In the genomic region with DNA sequence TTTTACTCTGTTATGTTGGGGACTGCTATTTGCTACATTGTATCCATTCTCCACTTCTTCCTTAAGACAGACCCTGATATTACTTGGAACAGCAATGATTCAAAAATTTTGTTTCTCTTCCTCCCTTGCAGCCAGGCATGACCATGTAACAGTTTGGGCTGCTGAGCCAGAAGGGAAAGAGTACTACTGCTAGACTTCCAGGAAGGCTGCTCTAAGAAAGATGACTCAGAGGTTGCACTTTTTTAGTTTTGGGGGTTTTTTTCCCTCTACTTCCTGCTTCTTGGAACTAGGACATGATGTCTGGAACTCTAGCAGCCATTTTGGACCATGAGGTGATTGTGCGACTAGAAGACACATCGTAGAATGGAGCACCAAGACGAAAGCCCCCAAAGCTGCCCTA, we compare ENCODE assay signal across 29 cellular contexts. TPM values are rescaled to one million over a fixed set of nuclear protein-coding genes. Genes with fewer than 3 reads are reported as not detected.
"Had no signal": no experiment of that assay in that cellular context is flagged by ENCODE, and none has a peak within 500 bp of the region (broad histone marks: within the 10 kb centered on the region; RNA-seq: fewer than 3 reads in every experiment).

No MANE protein-coding gene starts in this region.

- H3K9me3 ChIP-seq: adrenal gland, esophagus muscularis mucosa had no signal

- H2AFZ ChIP-seq: hepatocyte had no signal

- DNase-seq: activated CD4-positive, alpha-beta T cell treated with anti-CD3 and anti-CD28 coated beads for 1 hour; activated CD8-positive, alpha-beta memory T cell treated with anti-CD3 and anti-CD28 coated beads for 24 hours; activated CD8-positive, alpha-beta memory T cell treated with anti-CD3 and anti-CD28 coated beads, Interleukin-2, amount 50 U/mL, for 48 hours; activated effector memory CD4-positive, alpha-beta T cell treated with anti-CD3 and anti-CD28 coated beads, Interleukin-2, amount 50 U/mL, for 16 hours; activated T-cell treated with anti-CD3 and anti-CD28 coated beads, Interleukin-2, amount 50 U/mL, for 48 hours; adrenal gland; dermis blood vessel endothelial cell; effector memory CD4-positive, alpha-beta T cell; midbrain; occipital lobe; posterior cingulate gyrus; retina; stimulated activated CD4-positive, alpha-beta T cell treated with anti-CD3 and anti-CD28 coated beads, Interleukin-12 subunit alpha, Interleukin-12 subunit beta, amount 100 ng/mL, for 4 hours; stimulated activated CD4-positive, alpha-beta T cell treated with anti-CD3 and anti-CD28 coated beads, Interleukin-1b, Interleukin-23, amount 100 ng/mL, for 48 hours; stimulated activated CD8-positive, alpha-beta memory T cell treated with anti-CD3 and anti-CD28 coated beads, Interleukin-4, amount 100 ng/mL, for 48 hours; stimulated activated naive CD4-positive, alpha-beta T cell; T-helper 2 cell; WERI-Rb-1 had no signal

- FAIRE-seq: astrocyte, endothelial cell of umbilical vein had no signal

- H3K4me2 ChIP-seq: hepatocyte had no signal

- H3K79me2 ChIP-seq: hepatocyte had no signal

- H3K27ac ChIP-seq: adrenal gland, esophagus muscularis mucosa, hepatocyte, WERI-Rb-1 had no signal

- H3K27me3 ChIP-seq: hepatocyte had no signal

- H3K36me3 ChIP-seq: adrenal gland, esophagus muscularis mucosa, WERI-Rb-1 had no signal

- H3K4me1 ChIP-seq: adrenal gland, esophagus muscularis mucosa had no signal

- H3K4me3 ChIP-seq: adrenal gland, esophagus muscularis mucosa, hepatocyte had no signal

- ATAC-seq: activated naive CD4-positive, alpha-beta T cell treated with anti-CD3 and anti-CD28 coated beads, Interleukin-2, amount 50 U/mL, for 72 hours had no signal

RNA-seq across cellular contexts. Expression of a gene that starts 10.3 kb away (rescaled TPM):
- total RNA-seq: activated naive CD4-positive, alpha-beta T cell treated with anti-CD3 and anti-CD28 coated beads, Interleukin-2, amount 50 U/mL, for 72 hours; adrenal gland; astrocyte; chondrocyte; dermis blood vessel endothelial cell; endothelial cell of umbilical vein; esophagus muscularis mucosa; fibroblast of villous mesenchyme; glomerular endothelial cell; hepatocyte; lung microvascular endothelial cell; occipital lobe; ureter had no signal
- polyA plus RNA-seq: adrenal gland, endothelial cell of umbilical vein, hepatocyte, neural cell had no signal
